Comparison of ENCODE assay signal across 32 cellular contexts in genomic region chr22:35517769-35518530, GRCh38. TPM values are rescaled to one million over a fixed set of nuclear protein-coding genes. Genes with fewer than 3 reads are reported as not detected.
A peak's percentile ranks its signal among the peaks of the same experiment; 100 is the strongest.
DNase-seq lines count a peak whose midpoint lies in the region; ATAC-seq, FAIRE-seq and TF ChIP-seq lines count a peak whose summit lies in the region.
"Had no signal": no experiment of that assay in that cellular context is flagged by ENCODE, and none has a peak within 500 bp of the region (broad histone marks: within the 10 kb centered on the region; RNA-seq: fewer than 3 reads in every experiment).

No MANE protein-coding gene starts in this region.

- intact Hi-C loops in left colon (cut with DNase I, micrococcal nuclease): no loop called here
- intact Hi-C loops in activated CD4-positive, alpha-beta T cell treated with anti-CD3 and anti-CD28 coated beads for 36 hours (cut with DNase I, micrococcal nuclease): no loop called here
- intact Hi-C loops in lower leg skin (cut with DNase I; ENCODE audit: low total_unique reads): no loop called here

- CTCF ChIA-PET in WTC11 (lab: Charles Lee): interaction anchor here (1.0 to 1.8 kb wide), 3 partner anchors 31 to 87 kb away, joined by 3 to 8 read pairs (median 3); no protein-coding TSS in a partner anchor
- CTCF ChIA-PET in activated CD4-positive, alpha-beta T cell treated with anti-CD3 and anti-CD28 coated beads for 36 hours (lab: Charles Lee): interaction anchor here (0.7 kb wide), 1 partner anchor 188 kb away, joined by 3 read pairs; no protein-coding TSS in a partner anchor

- H3K27ac Mint-ChIP-seq in WTC11: no peak overlapping the region
- H3K27ac Mint-ChIP-seq in activated CD4-positive, alpha-beta T cell treated with anti-CD3 and anti-CD28 coated beads for 36 hours: no peak overlapping the region
- H3K27ac Mint-ChIP-seq: activated CD8-positive, alpha-beta T cell treated with anti-CD3 and anti-CD28 coated beads for 36 hours; activated naive CD8-positive, alpha-beta T cell; activated T-helper 2 cell treated with anti-CD3 and anti-CD28 coated beads, Interferon-gamma antibody, Interleukin-2, Interleukin-4, amounts not matched to agents 10 μg/mL and 5 μg/mL and 100 μg/mL, durations not matched to agents 14 hours and 24 hours and 36 hours; CD14-positive monocyte had no signal

- H3K4me1 Mint-ChIP-seq in WTC11: peaks cover 12% of the 10 kb centered on the region
- no peaks in the 10 kb centered on the region for H3K4me1 Mint-ChIP-seq in activated CD4-positive, alpha-beta T cell treated with anti-CD3 and anti-CD28 coated beads for 36 hours
- H3K4me1 Mint-ChIP-seq: CD14-positive monocyte; naive thymus-derived CD8-positive, alpha-beta T cell had no signal

- no peak for FAIRE-seq in small intestine (lab: Jason Lieb, UNC)
- FAIRE-seq: D721Med, frontal cortex, GM12878 had no signal

- H3K36me3 Mint-ChIP-seq in WTC11: no peaks in the 10 kb centered on the region
- H3K36me3 Mint-ChIP-seq in activated CD4-positive, alpha-beta T cell treated with anti-CD3 and anti-CD28 coated beads for 36 hours (ENCODE audit: low read depth): no peaks in the 10 kb centered on the region
- H3K36me3 Mint-ChIP-seq: activated naive CD8-positive, alpha-beta T cell; CD14-positive monocyte; naive thymus-derived CD8-positive, alpha-beta T cell had no signal

- H3K27me3 ChIP-seq in small intestine (ENCODE audit: control insufficient read depth in 2 of 2, insufficient read depth in 2 of 2, low read length in 2 of 2) (peaks cover 0 to 6% of the 10 kb centered on the region in 2 donors), SJCRH30 (no peaks in the 10 kb centered on the region; the same call in 1 of the 2 replicates)
- H3K27me3 ChIP-seq: esophagus muscularis mucosa had no signal

- TF ChIP-seq CTCF in WTC11 (IDR thresholded peaks at IDR 0.05) (no peak), lower leg skin (IDR thresholded peaks at IDR 0.05) (no peak)

- H3K36me3 ChIP-seq in small intestine (ENCODE audit: control insufficient read depth in 2 of 2, insufficient read depth in 2 of 2, low read length in 2 of 2) (no peaks in the 10 kb centered on the region), SJCRH30 (no peaks in the 10 kb centered on the region)
- H3K36me3 ChIP-seq: esophagus muscularis mucosa, left lung, tibial artery had no signal

- no peak overlapping the region for H3K4me3 Mint-ChIP-seq in WTC11
- H3K4me3 Mint-ChIP-seq in activated CD4-positive, alpha-beta T cell treated with anti-CD3 and anti-CD28 coated beads for 36 hours: no peak overlapping the region
- H3K4me3 Mint-ChIP-seq: activated CD8-positive, alpha-beta T cell treated with anti-CD3 and anti-CD28 coated beads for 36 hours; activated naive CD8-positive, alpha-beta T cell; CD14-positive monocyte; naive thymus-derived CD8-positive, alpha-beta T cell had no signal

- no peak for TF ChIP-seq POLR2A in lower leg skin (IDR thresholded peaks at IDR 0.05)

- POLR2A ChIA-PET in WTC11 (lab: Charles Lee): no interaction called here
- POLR2A ChIA-PET in activated CD4-positive, alpha-beta T cell treated with anti-CD3 and anti-CD28 coated beads for 36 hours (lab: Charles Lee): no interaction called here

- ATAC-seq in WTC11 (peak; percentile 42; the same call in 1 of the 2 replicates), left colon (peak; percentile 97)
- no peak for ATAC-seq in activated CD4-positive, alpha-beta T cell treated with anti-CD3 and anti-CD28 coated beads for 36 hours
- ATAC-seq: activated CD8-positive, alpha-beta T cell treated with anti-CD3 and anti-CD28 coated beads for 36 hours; GM12878; left lung; naive thymus-derived CD8-positive, alpha-beta T cell; Panc1 had no signal

- H3K27ac ChIP-seq in small intestine (ENCODE audit: low read depth in 1 of 2, low read length in 1 of 2): no peak overlapping the region
- no peak overlapping the region for H3K27ac ChIP-seq in SJCRH30
- H3K27ac ChIP-seq: 22Rv1, coronary artery, esophagus muscularis mucosa, left lung, tibial artery had no signal

- no peak overlapping the region for H3K4me3 ChIP-seq in small intestine (ENCODE audit: low read depth in 1 of 2, low read length in 2 of 2)
- no peak overlapping the region for H3K4me3 ChIP-seq in SJCRH30
- H3K4me3 ChIP-seq in lower leg skin (ENCODE audit: low read depth, poor library complexity, severe bottlenecking): no peak overlapping the region
- H3K4me3 ChIP-seq: coronary artery, esophagus muscularis mucosa, GM12878, left lung, tibial artery had no signal

- DNase-seq in NCI-H82 (lab: John Stamatoyannopoulos, UW) (peak; percentile 60), NCI-H82 treated with DMSO at 0.1 percent for 48 hours (lab: John Stamatoyannopoulos, UW; ENCODE audit: unreplicated experiment) (no peak), WTC11 (ENCODE audit: low spot score) (no peak), left colon (peak; percentile 55 to 73), small intestine (peak; percentile 57), SJCRH30 (no peak), lower leg skin (ENCODE audit: low spot score in 2 of 2) (no peak)
- no peak for DNase-seq in activated CD4-positive, alpha-beta T cell treated with anti-CD3 and anti-CD28 coated beads for 36 hours
- DNase-seq: activated CD4-positive, alpha-beta T cell treated with anti-CD3 and anti-CD28 coated beads for 1 hour; activated CD8-positive, alpha-beta T cell treated with anti-CD3 and anti-CD28 coated beads for 36 hours; effector memory CD4-positive, alpha-beta T cell; H7; hippocampal formation; left lung; MV-4-11; naive thymus-derived CD8-positive, alpha-beta T cell; NCI-H1436 treated with DMSO at 0.1 percent for 48 hours; NCI-H446 treated with DMSO at 0.1 percent for 48 hours; stimulated activated CD4-positive, alpha-beta T cell treated with anti-CD3 and anti-CD28 coated beads, Interleukin-2, amount 100 ng/mL, for 24 hours; tibial artery had no signal

- H3K4me1 ChIP-seq in small intestine (ENCODE audit: control insufficient read depth in 2 of 2, insufficient read depth in 1 of 2, low read depth in 1 of 2, low read length in 1 of 2) (no peaks in the 10 kb centered on the region), SJCRH30 (no peaks in the 10 kb centered on the region)
- H3K4me1 ChIP-seq: left lung, tibial artery had no signal

- peaks cover 3% of the 10 kb centered on the region; the same call in 1 of the 2 replicates for H3K27me3 Mint-ChIP-seq in WTC11 (ENCODE audit: low read depth)
- peaks cover 36% of the 10 kb centered on the region for H3K27me3 Mint-ChIP-seq in activated CD4-positive, alpha-beta T cell treated with anti-CD3 and anti-CD28 coated beads for 36 hours

- H3K9me3 Mint-ChIP-seq in WTC11: no peaks in the 10 kb centered on the region
- H3K9me3 Mint-ChIP-seq in activated CD4-positive, alpha-beta T cell treated with anti-CD3 and anti-CD28 coated beads for 36 hours (ENCODE audit: low read depth): no peaks in the 10 kb centered on the region
- H3K9me3 Mint-ChIP-seq: activated CD8-positive, alpha-beta T cell treated with anti-CD3 and anti-CD28 coated beads for 36 hours; activated T-helper 2 cell treated with anti-CD3 and anti-CD28 coated beads, Interferon-gamma antibody, Interleukin-2, Interleukin-4, amounts not matched to agents 10 μg/mL and 5 μg/mL and 100 μg/mL, durations not matched to agents 14 hours and 24 hours and 36 hours; naive thymus-derived CD8-positive, alpha-beta T cell had no signal

- no peaks in the 10 kb centered on the region for H3K9me3 ChIP-seq in small intestine (ENCODE audit: control insufficient read depth, low read depth)
- H3K9me3 ChIP-seq in SJCRH30 (replicated peaks): no peaks in the 10 kb centered on the region
- H3K9me3 ChIP-seq: esophagus muscularis mucosa, left lung, tibial artery had no signal

- WGBS in small intestine, 3 donors: 29 to 66% (median 47%) methylated on average over 8 of the region's 8 CpGs
- WGBS in lower leg skin, 2 donors: 66 to 71% methylated on average over 8 of the region's 8 CpGs

TF ChIP-seq in WTC11, 78 proteins besides CTCF, POLR2A, EP300 and RAD21:
- TF ChIP-seq, protein P1, sequence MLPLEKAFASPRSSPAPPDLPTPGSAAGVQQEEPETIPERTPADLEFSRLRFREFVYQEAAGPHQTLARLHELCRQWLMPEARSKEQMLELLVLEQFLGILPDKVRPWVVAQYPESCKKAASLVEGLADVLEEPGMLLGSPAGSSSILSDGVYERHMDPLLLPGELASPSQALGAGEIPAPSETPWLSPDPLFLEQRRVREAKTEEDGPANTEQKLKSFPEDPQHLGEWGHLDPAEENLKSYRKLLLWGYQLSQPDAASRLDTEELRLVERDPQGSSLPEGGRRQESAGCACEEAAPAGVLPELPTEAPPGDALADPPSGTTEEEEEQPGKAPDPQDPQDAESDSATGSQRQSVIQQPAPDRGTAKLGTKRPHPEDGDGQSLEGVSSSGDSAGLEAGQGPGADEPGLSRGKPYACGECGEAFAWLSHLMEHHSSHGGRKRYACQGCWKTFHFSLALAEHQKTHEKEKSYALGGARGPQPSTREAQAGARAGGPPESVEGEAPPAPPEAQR (CRISPR knock-in tag; IDR thresholded peaks at IDR 0.05): no peak
- TF ChIP-seq, protein P2, sequence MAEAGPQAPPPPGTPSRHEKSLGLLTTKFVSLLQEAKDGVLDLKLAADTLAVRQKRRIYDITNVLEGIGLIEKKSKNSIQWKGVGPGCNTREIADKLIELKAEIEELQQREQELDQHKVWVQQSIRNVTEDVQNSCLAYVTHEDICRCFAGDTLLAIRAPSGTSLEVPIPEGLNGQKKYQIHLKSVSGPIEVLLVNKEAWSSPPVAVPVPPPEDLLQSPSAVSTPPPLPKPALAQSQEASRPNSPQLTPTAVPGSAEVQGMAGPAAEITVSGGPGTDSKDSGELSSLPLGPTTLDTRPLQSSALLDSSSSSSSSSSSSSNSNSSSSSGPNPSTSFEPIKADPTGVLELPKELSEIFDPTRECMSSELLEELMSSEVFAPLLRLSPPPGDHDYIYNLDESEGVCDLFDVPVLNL (CRISPR knock-in tag; IDR thresholded peaks at IDR 0.05; ENCODE audit: borderline replicate concordance, low read depth): no peak
- TF ChIP-seq ZBTB21 (CRISPR knock-in tag; IDR thresholded peaks at IDR 0.05; ENCODE audit: borderline replicate concordance): no peak
- no peak for TF ChIP-seq HMGA2 (CRISPR knock-in tag; IDR thresholded peaks at IDR 0.05)
- no peak for TF ChIP-seq ZNF219 (CRISPR knock-in tag; IDR thresholded peaks at IDR 0.05; ENCODE audit: borderline replicate concordance)
TF ChIP-seq in WTC11: peak in this region for 0.

RNA-seq across cellular contexts. Expression of gene RASD2, which starts 22.7 kb away (rescaled TPM):
- total RNA-seq in WTC11 (2021) (2.5 to 3.1 TPM (median 3.0 TPM) in 3 replicates), left colon (10 to 100 TPM; 12.9 to 24.5 TPM), lower leg skin (1 to 10 TPM in 2 of 4 donors, under 1 TPM in 2; 0.27 to 3.2 (median 1.4) TPM)
- polyA plus RNA-seq in small intestine: 1 to 10 TPM in 2 of 3 donors, under 1 TPM in 1; 0.54 to 1.8 (median 1.6) TPM
- total RNA-seq in activated CD4-positive, alpha-beta T cell treated with anti-CD3 and anti-CD28 coated beads for 36 hours: under 1 TPM; 0.09 TPM
- not detected in 2 replicates for total RNA-seq in SJCRH30 (2014; rRNA removed; shearing (Covaris generic))
- total RNA-seq: activated CD8-positive, alpha-beta T cell treated with anti-CD3 and anti-CD28 coated beads for 36 hours; activated T-helper 2 cell treated with anti-CD3 and anti-CD28 coated beads, Interferon-gamma antibody, Interleukin-2, Interleukin-4, amounts not matched to agents 10 μg/mL and 5 μg/mL and 100 μg/mL, durations not matched to agents 14 hours and 24 hours and 36 hours; GM12878; naive thymus-derived CD8-positive, alpha-beta T cell; osteocyte; T-helper 1 cell treated with Interleukin-12 subunit alpha and Interleukin-12 subunit beta and Interleukin-4 antibody, amounts not matched to agents 30 ng/mL and 1 ng/mL, for 36 hours had no signal
- polyA plus RNA-seq: CD14-positive monocyte had no signal

Comparison
In these comparisons a context has a peak if more than half of its experiments do, and no peak if none do; other contexts are left out.
1. DNase-seq: peak in NCI-H82 (single experiment), left colon (2 of 2) and small intestine (single experiment); none in NCI-H82 treated with DMSO at 0.1 percent for 48 hours (single experiment), WTC11 (single experiment), activated CD4-positive, alpha-beta T cell treated with anti-CD3 and anti-CD28 coated beads for 36 hours (single experiment), SJCRH30 (0 of 2) and lower leg skin (0 of 2).